Comparison of ENCODE assay signal across 1 cellular context in the genomic region with DNA sequence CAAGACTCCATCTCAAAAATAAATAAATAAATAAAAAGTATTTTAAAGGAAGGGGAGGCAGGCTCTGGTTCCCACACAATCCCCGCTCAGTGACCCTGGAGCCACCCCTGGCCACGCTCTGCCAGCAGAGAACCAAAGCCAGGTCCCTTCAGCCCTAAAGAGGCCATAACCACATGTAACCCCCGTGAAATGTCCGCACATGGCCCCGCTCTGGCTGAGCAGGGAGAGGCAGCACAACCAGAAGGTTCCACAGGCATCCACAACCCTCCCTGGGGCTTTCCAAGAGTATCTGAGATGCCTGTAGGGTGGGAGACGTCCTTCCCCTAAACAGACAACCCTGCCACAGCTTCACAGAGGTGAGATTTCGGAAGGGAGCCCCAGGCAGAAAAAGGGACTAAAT.
TF ChIP-seq lines count a peak whose summit lies in the region.

No MANE protein-coding gene starts in this region.

TF ChIP-seq in H1, 55 proteins besides CTCF, POLR2A, EP300 and RAD21:
- TF ChIP-seq, protein P1, sequence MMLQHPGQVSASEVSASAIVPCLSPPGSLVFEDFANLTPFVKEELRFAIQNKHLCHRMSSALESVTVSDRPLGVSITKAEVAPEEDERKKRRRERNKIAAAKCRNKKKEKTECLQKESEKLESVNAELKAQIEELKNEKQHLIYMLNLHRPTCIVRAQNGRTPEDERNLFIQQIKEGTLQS (IDR thresholded peaks at IDR 0.05; ENCODE audit: insufficient read depth, low read depth, low read length), result no peak
- TF ChIP-seq TAF7 (optimal IDR thresholded peaks at IDR 0.05; ENCODE audit: borderline replicate concordance, low read depth, low read length), result no peak
- no peak for TF ChIP-seq RXRA (IDR thresholded peaks at IDR 0.05; ENCODE audit: insufficient read depth, low read depth, low read length)
- TF ChIP-seq CTBP2 (IDR thresholded peaks at IDR 0.05; ENCODE audit: borderline replicate concordance, insufficient read depth, insufficient read length, low read length), result no peak
- TF ChIP-seq EZH2 (IDR thresholded peaks at IDR 0.05; ENCODE audit: low read depth, low read length, severe bottlenecking), result no peak
- no peak for TF ChIP-seq SUZ12 (IDR thresholded peaks at IDR 0.05; ENCODE audit: low read length)
- no peak for TF ChIP-seq POLR2AphosphoS5 (IDR thresholded peaks at IDR 0.05; ENCODE audit: low read depth, low read length)
- TF ChIP-seq SP2 (IDR thresholded peaks at IDR 0.05; ENCODE audit: low read length), result no peak
- no peak for TF ChIP-seq RNF2 (IDR thresholded peaks at IDR 0.05; ENCODE audit: borderline replicate concordance, low read depth, low read length, missing control alignments, poor library complexity, severe bottlenecking)
- TF ChIP-seq CHD1 (IDR thresholded peaks at IDR 0.05; ENCODE audit: low read depth, low read length), result no peak
- no peak for TF ChIP-seq CBX5 (IDR thresholded peaks at IDR 0.05; ENCODE audit: low read depth, low read length)
TF ChIP-seq in H1: peak in this region for 0.
